ENCODE assay signal across 2 cellular contexts in genomic region chr22:38327396-38327795, GRCh38.
TF ChIP-seq lines count a peak whose summit lies in the region.

No MANE protein-coding gene starts in this region.

TF ChIP-seq in HepG2, 621 proteins besides CTCF, POLR2A, EP300 and RAD21:
- peak; percentile 89 for TF ChIP-seq ZNF263 (CRISPR knock-in tag; IDR thresholded peaks at IDR 0.05)
- TF ChIP-seq MAFG (CRISPR knock-in tag; IDR thresholded peaks at IDR 0.05) = no peak
- peak; percentile 35; the same call in 1 of the 2 replicates for TF ChIP-seq USF2 (IDR thresholded peaks at IDR 0.05; ENCODE audit: low read depth, low read length)
- peak; percentile 48; the same call in 1 of the 2 replicates for TF ChIP-seq USF2 (CRISPR knock-in tag; IDR thresholded peaks at IDR 0.05; ENCODE audit: borderline replicate concordance)

TF ChIP-seq in HEK293T, 16 proteins besides CTCF, POLR2A, EP300 and RAD21:
- TF ChIP-seq LEF1 (IDR thresholded peaks at IDR 0.05; ENCODE audit: borderline replicate concordance) = no peak
- no peak for TF ChIP-seq HDGF (IDR thresholded peaks at IDR 0.05; ENCODE audit: borderline replicate concordance)
- no peak for TF ChIP-seq ELF4 (IDR thresholded peaks at IDR 0.05)
- TF ChIP-seq BHLHE40 (IDR thresholded peaks at IDR 0.05; ENCODE audit: borderline replicate concordance) = no peak
- TF ChIP-seq SP1 (IDR thresholded peaks at IDR 0.05) = no peak
- no peak for TF ChIP-seq PKNOX1 (IDR thresholded peaks at IDR 0.05)
- no peak for TF ChIP-seq NFRKB (IDR thresholded peaks at IDR 0.05)
- no peak for TF ChIP-seq FOXM1 (IDR thresholded peaks at IDR 0.05; ENCODE audit: borderline replicate concordance)
- TF ChIP-seq ZNF384 (IDR thresholded peaks at IDR 0.05) = no peak
